Comparison of ENCODE assay signal across 9 cellular contexts in genomic region chr15:77002954-77003912, GRCh38. TPM values are rescaled to one million over a fixed set of nuclear protein-coding genes. Genes with fewer than 3 reads are reported as not detected.
A peak's percentile ranks its signal among the peaks of the same experiment; 100 is the strongest.
DNase-seq lines count a peak whose midpoint lies in the region; ATAC-seq and TF ChIP-seq lines count a peak whose summit lies in the region.
"Had no signal": no experiment of that assay in that cellular context is flagged by ENCODE, and none has a peak within 500 bp of the region (broad histone marks: within the 10 kb centered on the region; RNA-seq: fewer than 3 reads in every experiment).

No MANE protein-coding gene starts in this region.

- intact Hi-C loops in tibial artery (cut with DNase I; ENCODE audit: low total_unique reads) = no loop called here

- H3K4me1 ChIP-seq in tibial artery (peaks cover 0 to 5% (median 0%) of the 10 kb centered on the region in 4 donors), suprapubic skin (no peaks in the 10 kb centered on the region)

- 87% methylated on average over 14 of the region's 16 CpGs for WGBS in suprapubic skin

- ATAC-seq in GM21367 (IDR thresholded peaks at IDR 0.05; ENCODE audit: unreplicated experiment) (peak; percentile 63), memory B cell (ENCODE audit: low read depth) (peak; percentile 96), SK-N-SH treated with all-trans-retinoic acid at 6 μM for 48 hours (no peak)

- H3K36me3 Mint-ChIP-seq in memory B cell = peaks cover 13% of the 10 kb centered on the region

- TF ChIP-seq POLR2A in suprapubic skin (IDR thresholded peaks at IDR 0.05) = no peak

- peaks cover 42% of the 10 kb centered on the region for H3K4me1 Mint-ChIP-seq in memory B cell

- H3K27ac ChIP-seq in tibial artery (no peak overlapping the region), suprapubic skin (no peak overlapping the region)

- H3K9me3 ChIP-seq in tibial artery (no peaks in the 10 kb centered on the region), MG63 (no peaks in the 10 kb centered on the region), suprapubic skin (no peaks in the 10 kb centered on the region)

- no peak for TF ChIP-seq EP300 in suprapubic skin (IDR thresholded peaks at IDR 0.05)

- peak overlapping the region; percentile 49 for H3K27ac Mint-ChIP-seq in memory B cell

- H3K27me3 Mint-ChIP-seq in memory B cell = no peaks in the 10 kb centered on the region

- H3K4me3 ChIP-seq in tibial artery = no peak overlapping the region
- H3K4me3 ChIP-seq in MG63 = no peak overlapping the region
- H3K4me3 ChIP-seq in suprapubic skin = no peak overlapping the region

- peak overlapping the region; percentile 66 for H3K4me3 Mint-ChIP-seq in memory B cell

- no peak for TF ChIP-seq CTCF in tibial artery (IDR thresholded peaks at IDR 0.05)
- no peak for TF ChIP-seq CTCF in suprapubic skin (IDR thresholded peaks at IDR 0.05)

- no peaks in the 10 kb centered on the region for H3K36me3 ChIP-seq in tibial artery
- no peaks in the 10 kb centered on the region for H3K36me3 ChIP-seq in MG63
- no peaks in the 10 kb centered on the region for H3K36me3 ChIP-seq in suprapubic skin

- peak; percentile 39 for DNase-seq in KG1 (lab: John Stamatoyannopoulos, UW)
- peak; percentile 74 for DNase-seq in activated T-cell treated with anti-CD3 and anti-CD28 coated beads for 48 hours (ENCODE audit: low read depth)
- peak in 1 of 2 donors; percentile 58 for DNase-seq in memory B cell (ENCODE audit: low spot score in 2 of 2)
- peak; percentile 77 to 79 for DNase-seq in tibial artery
- no peak for DNase-seq in MG63
- DNase-seq in suprapubic skin (ENCODE audit: low spot score in 2 of 2) = no peak

- H3K9me3 Mint-ChIP-seq in memory B cell = no peaks in the 10 kb centered on the region

- no peaks in the 10 kb centered on the region for H3K27me3 ChIP-seq in tibial artery
- no peaks in the 10 kb centered on the region for H3K27me3 ChIP-seq in MG63
- H3K27me3 ChIP-seq in suprapubic skin = no peaks in the 10 kb centered on the region

TF ChIP-seq in SK-N-SH treated with all-trans-retinoic acid at 6 μM for 48 hours, 23 proteins besides CTCF, POLR2A, EP300 and RAD21:
- TF ChIP-seq CSRNP3 (CRISPR knock-in tag; IDR thresholded peaks at IDR 0.05) (no peak), BACH2 (CRISPR knock-in tag; IDR thresholded peaks at IDR 0.05; ENCODE audit: borderline replicate concordance) (no peak), ZFP30 (CRISPR knock-in tag; IDR thresholded peaks at IDR 0.05) (no peak), PPARA (CRISPR knock-in tag; IDR thresholded peaks at IDR 0.05; ENCODE audit: borderline replicate concordance) (no peak), SNAI2 (CRISPR knock-in tag; IDR thresholded peaks at IDR 0.05) (no peak), ZC3H10 (CRISPR knock-in tag; IDR thresholded peaks at IDR 0.05) (no peak), ZNF565 (CRISPR knock-in tag; conservative IDR thresholded peaks at IDR 0.05; ENCODE audit: low read depth) (no peak), ZFP3 (CRISPR knock-in tag; IDR thresholded peaks at IDR 0.05) (no peak), RARB (CRISPR knock-in tag; IDR thresholded peaks at IDR 0.05) (no peak), ESRRG (CRISPR knock-in tag; IDR thresholded peaks at IDR 0.05) (no peak), ARNTL (CRISPR knock-in tag; IDR thresholded peaks at IDR 0.05; ENCODE audit: borderline replicate concordance, low read depth) (no peak), CSDC2 (CRISPR knock-in tag; IDR thresholded peaks at IDR 0.05) (no peak)
- TF ChIP-seq, protein P1, sequence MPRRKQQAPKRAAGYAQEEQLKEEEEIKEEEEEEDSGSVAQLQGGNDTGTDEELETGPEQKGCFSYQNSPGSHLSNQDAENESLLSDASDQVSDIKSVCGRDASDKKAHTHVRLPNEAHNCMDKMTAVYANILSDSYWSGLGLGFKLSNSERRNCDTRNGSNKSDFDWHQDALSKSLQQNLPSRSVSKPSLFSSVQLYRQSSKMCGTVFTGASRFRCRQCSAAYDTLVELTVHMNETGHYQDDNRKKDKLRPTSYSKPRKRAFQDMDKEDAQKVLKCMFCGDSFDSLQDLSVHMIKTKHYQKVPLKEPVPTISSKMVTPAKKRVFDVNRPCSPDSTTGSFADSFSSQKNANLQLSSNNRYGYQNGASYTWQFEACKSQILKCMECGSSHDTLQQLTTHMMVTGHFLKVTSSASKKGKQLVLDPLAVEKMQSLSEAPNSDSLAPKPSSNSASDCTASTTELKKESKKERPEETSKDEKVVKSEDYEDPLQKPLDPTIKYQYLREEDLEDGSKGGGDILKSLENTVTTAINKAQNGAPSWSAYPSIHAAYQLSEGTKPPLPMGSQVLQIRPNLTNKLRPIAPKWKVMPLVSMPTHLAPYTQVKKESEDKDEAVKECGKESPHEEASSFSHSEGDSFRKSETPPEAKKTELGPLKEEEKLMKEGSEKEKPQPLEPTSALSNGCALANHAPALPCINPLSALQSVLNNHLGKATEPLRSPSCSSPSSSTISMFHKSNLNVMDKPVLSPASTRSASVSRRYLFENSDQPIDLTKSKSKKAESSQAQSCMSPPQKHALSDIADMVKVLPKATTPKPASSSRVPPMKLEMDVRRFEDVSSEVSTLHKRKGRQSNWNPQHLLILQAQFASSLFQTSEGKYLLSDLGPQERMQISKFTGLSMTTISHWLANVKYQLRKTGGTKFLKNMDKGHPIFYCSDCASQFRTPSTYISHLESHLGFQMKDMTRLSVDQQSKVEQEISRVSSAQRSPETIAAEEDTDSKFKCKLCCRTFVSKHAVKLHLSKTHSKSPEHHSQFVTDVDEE (CRISPR knock-in tag; IDR thresholded peaks at IDR 0.05) = no peak
- TF ChIP-seq, protein P2, sequence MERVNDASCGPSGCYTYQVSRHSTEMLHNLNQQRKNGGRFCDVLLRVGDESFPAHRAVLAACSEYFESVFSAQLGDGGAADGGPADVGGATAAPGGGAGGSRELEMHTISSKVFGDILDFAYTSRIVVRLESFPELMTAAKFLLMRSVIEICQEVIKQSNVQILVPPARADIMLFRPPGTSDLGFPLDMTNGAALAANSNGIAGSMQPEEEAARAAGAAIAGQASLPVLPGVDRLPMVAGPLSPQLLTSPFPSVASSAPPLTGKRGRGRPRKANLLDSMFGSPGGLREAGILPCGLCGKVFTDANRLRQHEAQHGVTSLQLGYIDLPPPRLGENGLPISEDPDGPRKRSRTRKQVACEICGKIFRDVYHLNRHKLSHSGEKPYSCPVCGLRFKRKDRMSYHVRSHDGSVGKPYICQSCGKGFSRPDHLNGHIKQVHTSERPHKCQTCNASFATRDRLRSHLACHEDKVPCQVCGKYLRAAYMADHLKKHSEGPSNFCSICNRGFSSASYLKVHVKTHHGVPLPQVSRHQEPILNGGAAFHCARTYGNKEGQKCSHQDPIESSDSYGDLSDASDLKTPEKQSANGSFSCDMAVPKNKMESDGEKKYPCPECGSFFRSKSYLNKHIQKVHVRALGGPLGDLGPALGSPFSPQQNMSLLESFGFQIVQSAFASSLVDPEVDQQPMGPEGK (CRISPR knock-in tag; IDR thresholded peaks at IDR 0.05; ENCODE audit: borderline replicate concordance) = no peak

RNA-seq across cellular contexts. Expression of gene PSTPIP1, which starts 8.3 kb away (rescaled TPM):
- not detected in 2 replicates for total RNA-seq in MG63 (2014; rRNA removed; shearing (Covaris generic); ENCODE audit: low replicate concordance)
- 1 to 10 TPM; 1.9 to 5.9 (median 2.6) TPM for total RNA-seq in suprapubic skin
- total RNA-seq: fibroblast of villous mesenchyme had no signal

Comparison
In these comparisons a context has a peak if more than half of its experiments do, and no peak if none do; other contexts are left out.
1. DNase-seq: peak in KG1 (single experiment), activated T-cell treated with anti-CD3 and anti-CD28 coated beads for 48 hours (single experiment) and tibial artery (2 of 2); none in MG63 (single experiment) and suprapubic skin (0 of 2).